12 cellular contexts compared by ENCODE assay signal in the genomic region with DNA sequence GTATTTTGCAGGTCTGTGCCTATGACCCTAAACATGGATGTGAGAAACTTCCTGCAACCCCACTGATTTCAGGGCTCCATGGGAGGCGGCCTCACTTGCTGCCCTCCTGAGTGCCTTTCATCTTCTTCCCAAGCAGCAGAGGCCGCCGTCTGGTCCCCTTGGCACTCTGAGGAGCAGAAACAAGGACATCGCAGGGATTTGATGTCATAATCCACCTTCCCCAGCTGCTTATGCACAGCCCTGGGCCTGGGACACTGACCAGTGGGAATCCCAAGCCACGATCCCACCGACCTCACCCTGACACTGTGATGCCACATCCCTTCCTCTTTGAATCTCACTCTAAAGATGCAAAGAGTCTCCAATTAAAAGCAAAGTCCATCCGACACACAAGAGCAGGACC. TPM values are rescaled to one million over a fixed set of nuclear protein-coding genes. Genes with fewer than 3 reads are reported as not detected.
DNase-seq lines count a peak whose midpoint lies in the region; ATAC-seq, FAIRE-seq and TF ChIP-seq lines count a peak whose summit lies in the region.
"Had no signal": no experiment of that assay in that cellular context is flagged by ENCODE, and none has a peak within 500 bp of the region (broad histone marks: within the 10 kb centered on the region; RNA-seq: fewer than 3 reads in every experiment).

No MANE protein-coding gene starts in this region.

- peak overlapping the region; percentile 81 for H3K9ac ChIP-seq in Loucy (ENCODE audit: low read depth, low read length, poor library complexity, severe bottlenecking)
- H3K9ac ChIP-seq in colonic mucosa (ENCODE audit: low read depth in 2 of 2, low read length in 2 of 2) = peak overlapping the region in 1 of 2 donors; percentile 1
- H3K9ac ChIP-seq: SK-N-SH had no signal

- H2AFZ ChIP-seq in Loucy (ENCODE audit: low read length) = no peak overlapping the region

- H3K36me3 ChIP-seq in Loucy (ENCODE audit: insufficient read depth, low read length) (peaks cover 20% of the 10 kb centered on the region; the same call in 1 of the 2 replicates), colonic mucosa (no peaks in the 10 kb centered on the region), sigmoid colon (peaks cover 0 to 47% (median 18%) of the 10 kb centered on the region in 4 donors)

- ATAC-seq in GM18519 (IDR thresholded peaks at IDR 0.05; ENCODE audit: low FRiP score, unreplicated experiment) = no peak

- no peak for TF ChIP-seq POLR2A in sigmoid colon (IDR thresholded peaks at IDR 0.05)

- H3K27ac ChIP-seq in colonic mucosa (peak overlapping the region; percentile 46), sigmoid colon (peak overlapping the region; percentile 84 to 94 (median 92))

- peaks cover 6% of the 10 kb centered on the region for H4K20me1 ChIP-seq in Loucy (ENCODE audit: insufficient read depth, low read length, poor library complexity, severe bottlenecking)

- peaks cover 10% of the 10 kb centered on the region for H3F3A ChIP-seq in Loucy (ENCODE audit: low read depth)

- no peak for FAIRE-seq in D721Med (lab: Jason Lieb, UNC)
- FAIRE-seq: colon, frontal cortex had no signal

- peak overlapping the region; percentile 96 for H3K4me2 ChIP-seq in Loucy (ENCODE audit: low read depth, low read length, poor library complexity, severe bottlenecking)
- H3K4me2 ChIP-seq: SK-N-SH had no signal

- H3K4me3 ChIP-seq in Loucy (ENCODE audit: low read length, poor library complexity, severe bottlenecking) (peak overlapping the region; percentile 72), colonic mucosa (no peak overlapping the region), sigmoid colon (no peak overlapping the region)

- TF ChIP-seq CTCF in D721Med (IDR thresholded peaks at IDR 0.05; ENCODE audit: insufficient read depth, missing control alignments) (no peak), Loucy (conservative IDR thresholded peaks at IDR 0.05; ENCODE audit: low read length) (no peak), colonic mucosa (IDR thresholded peaks at IDR 0.05) (no peak), sigmoid colon (IDR thresholded peaks at IDR 0.05) (no peak)

- intact Hi-C loops in colonic mucosa (cut with DNase I) (no loop called here), sigmoid colon (cut with DNase I) (no loop called here)

- DNase-seq in D721Med (ENCODE audit: insufficient read length, low spot score) (peak; percentile 48), colonic mucosa (no peak), sigmoid colon (no peak), EL (no peak), H4 (ENCODE audit: low spot score) (no peak)
- DNase-seq: mesenchymal stem cell, NCI-H446 treated with DMSO at 0.1 percent for 48 hours, SK-N-SH had no signal

- no peak for TF ChIP-seq EP300 in sigmoid colon (IDR thresholded peaks at IDR 0.05)

- H3K27me3 ChIP-seq in Loucy (ENCODE audit: insufficient read depth, low read length, poor library complexity, severe bottlenecking) (no peaks in the 10 kb centered on the region), colonic mucosa (no peaks in the 10 kb centered on the region), sigmoid colon (no peaks in the 10 kb centered on the region)

- 86 to 92% methylated on average over 7 of the region's 7 CpGs for WGBS in sigmoid colon, 2 donors

- H3K79me2 ChIP-seq in Loucy (ENCODE audit: insufficient read depth, low read length) = peaks cover 94% of the 10 kb centered on the region

- H3K4me1 ChIP-seq in Loucy (ENCODE audit: insufficient read depth, low read length, poor library complexity, severe bottlenecking) = peaks cover 94% of the 10 kb centered on the region
- H3K4me1 ChIP-seq in colonic mucosa = peaks cover 14% of the 10 kb centered on the region
- H3K4me1 ChIP-seq in sigmoid colon = peaks cover 0 to 99% (median 99%) of the 10 kb centered on the region in 4 donors

- H3K9me2 ChIP-seq in Loucy (replicated peaks; ENCODE audit: low read depth, low read length) = no peaks in the 10 kb centered on the region
- H3K9me2 ChIP-seq: SK-N-SH had no signal

- H3K9me3 ChIP-seq in Loucy (ENCODE audit: insufficient read depth, low read depth, low read length) (no peaks in the 10 kb centered on the region), colonic mucosa (no peaks in the 10 kb centered on the region), sigmoid colon (no peaks in the 10 kb centered on the region)
- H3K9me3 ChIP-seq: SK-N-SH had no signal

RNA-seq across cellular contexts. Expression of gene CAMK2G, which starts 7.7 kb away (rescaled TPM):
- total RNA-seq in colonic mucosa (10 to 100 TPM; 40.0 to 45.8 TPM), sigmoid colon (100 to 1,000 TPM; 153 to 221 (median 209) TPM)
- polyA plus RNA-seq in sigmoid colon = 10 to 100 TPM; 14.4 to 34.8 (median 17.6) TPM
- 24.1 and 27.4 TPM in 2 replicates for total RNA-seq in H4 (2014; rRNA removed; shearing (Covaris generic))

RNA-seq across cellular contexts. Expression of gene PLAU, which starts 44.3 kb away (rescaled TPM):
- total RNA-seq in colonic mucosa = 10 to 100 TPM in 1 of 2 donors, 1 to 10 TPM in 1; 4.0 to 11.4 TPM
- total RNA-seq in sigmoid colon = 1 to 10 TPM; 2.5 to 9.4 (median 3.7) TPM
- polyA plus RNA-seq in sigmoid colon = 10 to 100 TPM in 1 of 3 donors, 1 to 10 TPM in 2; 3.6 to 15.7 (median 9.9) TPM
- 149 and 153 TPM in 2 replicates for total RNA-seq in H4 (2014; rRNA removed; shearing (Covaris generic))

RNA-seq across cellular contexts. Expression of gene NDST2, which starts 55.2 kb away (rescaled TPM):
- total RNA-seq in colonic mucosa (10 to 100 TPM; 20.9 to 25.2 TPM), sigmoid colon (10 to 100 TPM; 23.9 to 56.2 (median 28.3) TPM)
- polyA plus RNA-seq in sigmoid colon = 10 to 100 TPM in 2 of 3 donors, 1 to 10 TPM in 1; 3.9 to 21.0 (median 17.0) TPM
- 8.5 and 14.8 TPM in 2 replicates for total RNA-seq in H4 (2014; rRNA removed; shearing (Covaris generic))

Comparison
In these comparisons a context has a peak if more than half of its experiments do, and no peak if none do; other contexts are left out.
1. RNA of gene PLAU, which starts 44.3 kb away (total RNA-seq): 149 to 153 TPM in H4; 4.0 to 11.4 TPM in colonic mucosa and 2.5 to 9.4 TPM in sigmoid colon; every median in the first group is over 10 times any median in the second.